9 cellular contexts compared by ENCODE assay signal in the genomic region with DNA sequence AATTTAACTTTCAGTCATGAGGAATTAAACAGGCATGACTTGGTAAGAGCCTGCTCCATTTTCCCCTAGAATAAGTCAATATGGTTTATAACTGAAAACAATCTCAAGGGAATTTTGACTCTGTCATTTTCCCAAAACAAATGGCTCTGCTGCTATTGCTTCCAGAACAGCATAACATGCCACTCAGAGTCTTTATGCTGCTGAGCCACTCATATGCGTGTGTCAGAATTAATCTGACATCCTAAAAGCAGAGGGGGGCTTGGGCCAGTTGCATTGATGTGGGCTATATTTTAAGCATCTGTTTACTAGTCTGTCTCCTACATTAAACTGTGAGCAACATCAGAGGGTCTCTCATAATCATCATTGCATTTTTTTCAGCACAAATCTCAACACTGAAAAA.
"Had no signal": no experiment of that assay in that cellular context is flagged by ENCODE, and none has a peak within 500 bp of the region (broad histone marks: within the 10 kb centered on the region; RNA-seq: fewer than 3 reads in every experiment).

No MANE protein-coding gene starts in this region.

- H2AFZ ChIP-seq: GM23248 had no signal

- H3K36me3 ChIP-seq: HAP-1 had no signal

- H3K4me3 Mint-ChIP-seq: HFFc6 had no signal

- H3K27ac ChIP-seq: GM23248 had no signal

- ATAC-seq: HCT116, K562 had no signal

- H3K27ac Mint-ChIP-seq: HFFc6 had no signal

- DNase-seq: GM23248, GOT3, H7, HFFc6, IMR-90, KG1 had no signal

- H3K9ac ChIP-seq: GM23248 had no signal

- H3K4me3 ChIP-seq: GM23248, HAP-1, K562 had no signal

- H3K4me1 ChIP-seq: HAP-1 had no signal

- H3K9me3 ChIP-seq: HAP-1 had no signal
